Comparison of ENCODE assay signal across 8 cellular contexts in the genomic region with DNA sequence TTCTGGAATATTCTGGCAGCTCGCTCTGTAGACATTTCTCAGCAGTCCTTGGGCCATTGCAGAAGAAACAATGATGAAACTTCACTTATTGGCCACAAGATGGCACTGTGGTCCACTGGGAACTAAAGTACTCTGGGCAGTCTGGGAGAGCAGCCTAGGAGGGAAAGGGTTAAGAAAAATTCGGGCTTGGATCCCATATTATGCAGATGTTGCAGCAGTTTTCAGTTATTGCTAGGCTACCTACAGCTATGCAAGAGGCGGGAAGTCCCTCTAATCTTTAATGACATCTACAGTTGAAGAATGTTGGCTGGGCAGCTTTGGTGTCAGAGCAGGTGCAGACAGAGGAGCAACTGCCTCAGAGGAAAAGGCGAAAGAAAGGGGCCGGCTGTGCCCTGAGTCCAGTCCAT.
A peak's percentile ranks its signal among the peaks of the same experiment; 100 is the strongest.
DNase-seq lines count a peak whose midpoint lies in the region; ATAC-seq and TF ChIP-seq lines count a peak whose summit lies in the region.

No MANE protein-coding gene starts in this region.

- no peaks in the 10 kb centered on the region for H3K27me3 Mint-ChIP-seq in activated CD8-positive, alpha-beta T cell treated with anti-CD3 and anti-CD28 coated beads for 36 hours

- peak; percentile 54 for ATAC-seq in GM18505 (IDR thresholded peaks at IDR 0.05; ENCODE audit: unreplicated experiment)
- ATAC-seq in HG02840 (IDR thresholded peaks at IDR 0.05; ENCODE audit: low FRiP score, unreplicated experiment), result peak; percentile 78
- peak; percentile 59 for ATAC-seq in activated CD8-positive, alpha-beta T cell treated with anti-CD3 and anti-CD28 coated beads for 36 hours

- no peaks in the 10 kb centered on the region for H3K27me3 ChIP-seq in cardiac muscle cell

- H3K36me3 ChIP-seq in cardiac muscle cell, result no peaks in the 10 kb centered on the region

- no peak overlapping the region for H3K4me3 Mint-ChIP-seq in activated CD8-positive, alpha-beta T cell treated with anti-CD3 and anti-CD28 coated beads for 36 hours

- DNase-seq in CD1c-positive myeloid dendritic cell (ENCODE audit: extremely low spot score) (peak; percentile 63), NCI-H1105 treated with DMSO at 0.1 percent for 48 hours (lab: John Stamatoyannopoulos, UW) (peak; percentile 55), cardiac muscle cell (ENCODE audit: low read depth in 1 of 2, low spot score in 1 of 2) (peak; percentile 53 to 86), retinal pigment epithelial cell (ENCODE audit: low read depth) (no peak), NCI-H146 (lab: John Stamatoyannopoulos, UW) (no peak)
- peak; percentile 51 for DNase-seq in activated CD8-positive, alpha-beta T cell treated with anti-CD3 and anti-CD28 coated beads for 36 hours

- H3K27ac Mint-ChIP-seq in activated CD8-positive, alpha-beta T cell treated with anti-CD3 and anti-CD28 coated beads for 36 hours, result no peak overlapping the region

- TF ChIP-seq POLR2A in GM18505 (IDR thresholded peaks at IDR 0.05; ENCODE audit: borderline replicate concordance, extremely low read depth, insufficient read depth, insufficient read length), result no peak

- POLR2A ChIA-PET in activated CD8-positive, alpha-beta T cell treated with anti-CD3 and anti-CD28 coated beads for 36 hours (lab: Charles Lee), result no interaction called here

- H3K4me1 Mint-ChIP-seq in activated CD8-positive, alpha-beta T cell treated with anti-CD3 and anti-CD28 coated beads for 36 hours (ENCODE audit: low read depth), result peaks cover 46% of the 10 kb centered on the region

- TF ChIP-seq CTCF in activated CD8-positive, alpha-beta T cell treated with anti-CD3 and anti-CD28 coated beads for 36 hours (IDR thresholded peaks at IDR 0.05), result peak; percentile 74
- peak; percentile 78 for TF ChIP-seq CTCF in cardiac muscle cell (IDR thresholded peaks at IDR 0.05; ENCODE audit: low read depth, low read length)
- peak; percentile 80 for TF ChIP-seq CTCF in retinal pigment epithelial cell (conservative IDR thresholded peaks at IDR 0.05; ENCODE audit: low read depth, low read length)

- H3K4me3 ChIP-seq in cardiac muscle cell (no peak overlapping the region), retinal pigment epithelial cell (ENCODE audit: low read length) (no peak overlapping the region)

- no peaks in the 10 kb centered on the region for H3K9me3 ChIP-seq in cardiac muscle cell (ENCODE audit: low read depth)

- no peaks in the 10 kb centered on the region for H3K4me1 ChIP-seq in cardiac muscle cell (ENCODE audit: low read depth)

- no peaks in the 10 kb centered on the region for H3K9me3 Mint-ChIP-seq in activated CD8-positive, alpha-beta T cell treated with anti-CD3 and anti-CD28 coated beads for 36 hours

- H3K36me3 Mint-ChIP-seq in activated CD8-positive, alpha-beta T cell treated with anti-CD3 and anti-CD28 coated beads for 36 hours (ENCODE audit: low read depth), result no peaks in the 10 kb centered on the region

- CTCF ChIA-PET in activated CD8-positive, alpha-beta T cell treated with anti-CD3 and anti-CD28 coated beads for 36 hours (lab: Charles Lee), result interaction anchor here (0.6 to 23.2 kb wide), 37 partner anchors 10 to 546 kb away, joined by 3 to 513 read pairs (median 4); no protein-coding TSS in a partner anchor

- H3K27ac ChIP-seq in cardiac muscle cell, result no peak overlapping the region

- intact Hi-C loops in activated CD8-positive, alpha-beta T cell treated with anti-CD3 and anti-CD28 coated beads for 36 hours (cut with micrococcal nuclease), result no loop called here

Comparison
In these comparisons a context has a peak if more than half of its experiments do, and no peak if none do; other contexts are left out.
1. DNase-seq: peak in CD1c-positive myeloid dendritic cell (single experiment), NCI-H1105 treated with DMSO at 0.1 percent for 48 hours (single experiment), activated CD8-positive, alpha-beta T cell treated with anti-CD3 and anti-CD28 coated beads for 36 hours (single experiment) and cardiac muscle cell (2 of 2); none in retinal pigment epithelial cell (single experiment) and NCI-H146 (single experiment).
2. Peak in every context shown above with its lines, with median percentiles within 50 percentile points of each other: ATAC-seq and CTCF ChIP-seq.